8 cellular contexts compared by ENCODE assay signal in the genomic region with DNA sequence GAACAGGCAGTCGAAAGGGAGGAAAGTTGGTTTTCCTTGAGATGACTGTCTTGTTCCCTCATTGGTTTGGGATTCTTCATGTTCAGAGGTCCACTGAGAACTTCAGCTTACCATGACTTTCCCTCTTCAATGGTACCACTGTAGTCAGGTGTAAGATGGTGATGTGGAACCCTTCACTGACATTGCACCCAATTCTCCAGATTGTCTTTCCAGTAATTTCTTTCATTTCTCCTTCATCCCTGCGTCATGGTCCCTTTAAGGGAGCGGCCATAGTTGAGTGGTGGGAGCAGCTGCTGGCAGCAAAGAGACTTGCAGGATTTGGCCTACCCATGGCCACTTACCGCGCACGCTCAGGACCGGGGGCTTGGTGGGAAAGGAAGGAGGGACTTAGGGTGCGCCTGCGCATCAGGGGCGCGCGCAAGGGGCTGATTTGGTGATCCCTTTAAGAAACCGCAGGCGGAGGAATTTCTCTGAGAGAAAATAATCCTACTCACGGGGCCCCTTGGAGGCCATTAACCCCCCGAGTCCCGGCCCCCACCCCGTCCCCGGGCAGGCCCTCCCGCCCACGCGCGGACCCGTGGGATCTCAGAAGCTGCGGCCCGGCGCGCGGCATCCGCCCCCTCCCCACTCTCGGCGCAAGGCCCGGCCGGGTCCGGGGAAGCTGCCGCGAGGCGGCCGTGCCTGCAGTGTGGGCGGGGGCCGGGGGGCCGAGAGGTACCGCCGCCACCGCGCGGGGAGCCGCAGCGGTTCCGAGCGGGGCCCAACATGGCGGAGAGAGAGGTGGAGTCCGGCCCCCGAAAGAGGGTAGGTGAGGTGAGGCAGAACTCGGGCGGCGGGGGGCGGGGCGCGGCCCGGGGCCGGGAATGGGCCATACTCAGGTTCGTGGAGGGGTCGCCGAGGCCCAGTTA.
DNase-seq lines count a peak whose midpoint lies in the region; ATAC-seq and TF ChIP-seq lines count a peak whose summit lies in the region.

Gene ZMYM4, plus strand, starts transcription at position 428 of the 908 bp plus-strand sequence. Its CDS starts 338 bp downstream, at position 766.

- H3K4me3 ChIP-seq in AG10803 (ENCODE audit: low read length) = peak within 1 kb of the TSS; percentile 89

- peak within 1 kb of the TSS; percentile 55 for H3K27ac ChIP-seq in cingulate gyrus (ENCODE audit: low read depth, low read length)

- DNase-seq in AG10803 (ENCODE audit: low read depth) (peak; percentile 100), NCI-H510A (lab: John Stamatoyannopoulos, UW) (peak; percentile 100), kidney tubule cell (ENCODE audit: low spot score) (peak; percentile 99)
- peak; percentile 86 to 89 for DNase-seq in activated CD4-positive, alpha-beta T cell treated with anti-CD3 and anti-CD28 coated beads for 4 hours
- peak; percentile 75 to 84 (median 78) for DNase-seq in stimulated activated CD4-positive, alpha-beta T cell treated with anti-CD3 and anti-CD28 coated beads, Interleukin-1b, Interleukin-23, amount 100 ng/mL, for 24 hours (ENCODE audit: low read depth in 4 of 4, low spot score in 1 of 4)

- peak; percentile 86 for ATAC-seq in GM19035 (IDR thresholded peaks at IDR 0.05; ENCODE audit: unreplicated experiment)
- ATAC-seq in HG03378 (IDR thresholded peaks at IDR 0.05; ENCODE audit: unreplicated experiment) = peak; percentile 87

- no peak for TF ChIP-seq CTCF in AG10803 (conservative IDR thresholded peaks at IDR 0.05; ENCODE audit: low read length)

Comparison
In these comparisons a context has a peak if more than half of its experiments do, and no peak if none do; other contexts are left out.
1. Peak in every context shown above with its lines: DNase-seq, ATAC-seq, H3K4me3 ChIP-seq and H3K27ac ChIP-seq.